Comparison of ENCODE assay signal across 17 cellular contexts in the genomic region with DNA sequence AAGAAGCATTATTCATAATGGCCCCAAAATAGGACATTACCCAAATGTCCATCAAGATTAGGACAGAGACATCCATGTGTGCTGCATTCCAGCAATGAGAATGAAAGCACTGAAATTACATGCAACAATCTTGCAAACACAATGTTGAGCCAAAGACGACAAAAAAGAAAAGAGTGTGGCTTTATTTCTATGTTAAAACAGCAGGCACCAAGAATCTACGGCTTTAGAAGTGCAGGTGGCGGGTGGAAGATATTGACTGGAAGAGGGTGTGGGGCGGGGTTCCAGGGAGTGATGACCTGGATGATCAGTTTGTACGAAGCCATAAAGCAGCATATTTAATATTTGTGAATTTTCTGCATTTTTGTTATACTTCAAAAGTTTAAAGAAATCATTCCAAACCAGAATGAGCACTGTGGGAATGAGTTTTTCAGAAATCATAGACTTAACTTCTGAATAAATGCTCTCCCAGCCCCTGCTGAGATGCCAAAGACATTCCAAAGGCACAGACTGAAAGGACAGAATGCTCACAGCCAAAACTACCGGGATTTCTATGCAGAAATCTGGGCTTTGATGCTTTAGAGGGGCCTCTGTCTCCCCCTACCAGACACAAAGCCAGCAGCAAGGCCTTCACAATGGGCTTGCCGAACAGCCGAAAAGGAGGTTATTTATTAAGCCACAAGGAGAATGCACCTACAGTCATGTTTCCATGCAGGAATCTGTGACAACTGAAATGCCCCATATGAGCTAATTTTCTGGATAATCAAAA.
DNase-seq lines count a peak whose midpoint lies in the region; ATAC-seq and TF ChIP-seq lines count a peak whose summit lies in the region.
"Had no signal": no experiment of that assay in that cellular context is flagged by ENCODE, and none has a peak within 500 bp of the region (broad histone marks: within the 10 kb centered on the region; RNA-seq: fewer than 3 reads in every experiment).

No MANE protein-coding gene starts in this region.

- CTCF ChIA-PET in PC-9 (lab: Charles Lee) = no interaction called here

- H4K20me1 ChIP-seq in PC-9 (ENCODE audit: insufficient read depth) = no peaks in the 10 kb centered on the region

- H3K4me1 ChIP-seq in ectodermal cell (ENCODE audit: control insufficient read depth, insufficient read depth, low read length) (peaks cover 29% of the 10 kb centered on the region), PC-9 (replicated peaks; ENCODE audit: insufficient read depth) (no peaks in the 10 kb centered on the region)
- H3K4me1 ChIP-seq: BE2C, prostate gland, spleen, suprapubic skin had no signal

- no peaks in the 10 kb centered on the region for H3K9me2 ChIP-seq in PC-9 (ENCODE audit: insufficient read depth)

- no peak overlapping the region for H2AFZ ChIP-seq in PC-9

- no peak overlapping the region for H3K4me2 ChIP-seq in PC-9

- H3K36me3 ChIP-seq in ectodermal cell (ENCODE audit: control insufficient read depth, insufficient read depth, low read length) (no peaks in the 10 kb centered on the region), PC-9 (ENCODE audit: low read depth) (no peaks in the 10 kb centered on the region)
- H3K36me3 ChIP-seq: BE2C, prostate gland, spleen, suprapubic skin had no signal

- H3K27ac ChIP-seq in ectodermal cell (ENCODE audit: insufficient read depth, low read depth, low read length, poor library complexity, severe bottlenecking) = peak overlapping the region; percentile 58
- H3K27ac ChIP-seq in substantia nigra (ENCODE audit: low read depth, low read length, poor library complexity, severe bottlenecking) = peak overlapping the region; percentile 37
- H3K27ac ChIP-seq in PC-9 = no peak overlapping the region
- H3K27ac ChIP-seq: prostate gland, spleen, suprapubic skin had no signal

- WGBS in ectodermal cell, 2 experiments = 5 to 7% methylated on average over 7 to 8 of the region's 8 CpGs

- ATAC-seq in HG02840 (IDR thresholded peaks at IDR 0.05; ENCODE audit: low FRiP score, unreplicated experiment) (no peak), GM18517 (IDR thresholded peaks at IDR 0.05; ENCODE audit: unreplicated experiment) (no peak)

- no TSS peak for BruUV-seq in PC-9 (replicated peaks; lab: Mats Ljungman, UMichigan)

- TF ChIP-seq CTCF in PC-9 (conservative IDR thresholded peaks at IDR 0.05) = no peak

- intact Hi-C loops in PC-9 (cut with micrococcal nuclease; ENCODE audit: unreplicated experiment) = no loop called here

- H3K27me3 ChIP-seq in ectodermal cell (ENCODE audit: control insufficient read depth, insufficient read depth, low read length, poor library complexity, severe bottlenecking) (no peaks in the 10 kb centered on the region), PC-9 (ENCODE audit: insufficient read depth, low read depth) (peaks cover 14% of the 10 kb centered on the region)
- H3K27me3 ChIP-seq: BE2C had no signal

- no peaks in the 10 kb centered on the region for H3K79me2 ChIP-seq in PC-9 (ENCODE audit: low read depth)

- no peaks in the 10 kb centered on the region for H3K9me3 ChIP-seq in ectodermal cell (ENCODE audit: control insufficient read depth, low read length)
- no peaks in the 10 kb centered on the region for H3K9me3 ChIP-seq in PC-9 (ENCODE audit: insufficient read depth, low read depth)
- H3K9me3 ChIP-seq: BE2C, prostate gland, spleen, suprapubic skin had no signal

- H3K4me3 ChIP-seq in ectodermal cell (ENCODE audit: insufficient read depth, low read depth, low read length) (no peak overlapping the region), PC-9 (no peak overlapping the region)
- H3K4me3 ChIP-seq: prostate gland, spleen, suprapubic skin had no signal

- DNase-seq in SK-MEL-5 (ENCODE audit: low read depth, low spot score) = peak; percentile 2
- peak; percentile 72 for DNase-seq in left kidney (ENCODE audit: low read depth, low spot score)
- DNase-seq in substantia nigra (lab: John Stamatoyannopoulos, UW) = peak in 1 of 49 donors; percentile 1
- DNase-seq in PC-9 = no peak
- DNase-seq: activated CD4-positive, alpha-beta T cell treated with anti-CD3 and anti-CD28 coated beads, Interleukin-2, amount 10 ng/mL, durations not matched to agents 24 days and 14 days; activated CD8-positive, alpha-beta memory T cell treated with anti-CD3 and anti-CD28 coated beads, Interleukin-2, amount 50 U/mL, for 4 hours; BE2C; HFFc6; NCI-H146; NCI-H2227 treated with DMSO at 0.1 percent for 48 hours; NK-92 treated with Interleukin-12 subunit alpha and Interleukin-12 subunit beta, amount 100 ng/mL, for 24 hours; spleen had no signal

- in situ Hi-C loops in SK-MEL-5 (cut with HindIII; ENCODE audit: low pct_unique_long_range_greater_than_20kb, low sequenced_read_pairs) = no loop called here

- POLR2A ChIA-PET in PC-9 (lab: Charles Lee; ENCODE audit: unreplicated experiment) = no interaction called here

- no peaks in the 10 kb centered on the region for H3F3A ChIP-seq in PC-9 (ENCODE audit: insufficient read depth, low read depth)

Comparison
In these comparisons a context has a peak if more than half of its experiments do, and no peak if none do; other contexts are left out.
1. DNase-seq: peak in SK-MEL-5 (single experiment) and left kidney (single experiment); none in PC-9 (0 of 2).